Comparison of ENCODE assay signal across 12 cellular contexts in genomic region chr4:112279882-112280315, GRCh38. TPM values are rescaled to one million over a fixed set of nuclear protein-coding genes. Genes with fewer than 3 reads are reported as not detected.
A peak's percentile ranks its signal among the peaks of the same experiment; 100 is the strongest.
DNase-seq lines count a peak whose midpoint lies in the region; ATAC-seq and TF ChIP-seq lines count a peak whose summit lies in the region.
"Had no signal": no experiment of that assay in that cellular context is flagged by ENCODE, and none has a peak within 500 bp of the region (broad histone marks: within the 10 kb centered on the region; RNA-seq: fewer than 3 reads in every experiment).

No MANE protein-coding gene starts in this region.

- no peak overlapping the region for H3K9ac ChIP-seq in endodermal cell (ENCODE audit: extremely low read depth, low read length, poor library complexity, severe bottlenecking)

- TF ChIP-seq EP300 in ovary (IDR thresholded peaks at IDR 0.05) = no peak

- H3K4me1 Mint-ChIP-seq in CD8-positive, alpha-beta T cell (ENCODE audit: low read depth) = peaks cover 65% of the 10 kb centered on the region
- H3K4me1 Mint-ChIP-seq in endodermal cell = peaks cover 7% of the 10 kb centered on the region

- no peaks in the 10 kb centered on the region for H3K27me3 Mint-ChIP-seq in CD8-positive, alpha-beta T cell (ENCODE audit: low read depth)
- H3K27me3 Mint-ChIP-seq in endodermal cell (ENCODE audit: insufficient read depth) = peaks cover 9% of the 10 kb centered on the region

- H3K4me1 ChIP-seq in CD8-positive, alpha-beta T cell (ENCODE audit: insufficient read depth, low read length) = peaks cover 9% of the 10 kb centered on the region
- H3K4me1 ChIP-seq in esophagus (ENCODE audit: control insufficient read depth in 2 of 2, insufficient read depth in 2 of 2, low read length in 1 of 2) = peaks cover 0 to 2% of the 10 kb centered on the region in 2 donors
- H3K4me1 ChIP-seq in endodermal cell (ENCODE audit: control insufficient read depth, insufficient read depth, low read length) = no peaks in the 10 kb centered on the region
- peaks cover 4% of the 10 kb centered on the region for H3K4me1 ChIP-seq in ovary (ENCODE audit: insufficient read depth)

- 68% methylated on average over 7 of the region's 7 CpGs for WGBS in esophagus, 2 donors
- 95 to 100% methylated on average over 1 to 7 of the region's 7 CpGs for WGBS in endodermal cell (ENCODE audit: insufficient coverage in 1 of 2, insufficient read length in 1 of 2), 2 experiments
- WGBS in ovary, 3 donors = 86 to 90% (median 88%) methylated on average over 7 of the region's 7 CpGs

- CTCF ChIA-PET in CD8-positive, alpha-beta T cell (lab: Charles Lee) = interaction anchor here (1.0 kb wide), 1 partner anchor 41 kb away, joined by 3 read pairs; no protein-coding TSS in a partner anchor

- H3K9me3 ChIP-seq in CD8-positive, alpha-beta T cell (ENCODE audit: low read length) = no peaks in the 10 kb centered on the region
- H3K9me3 ChIP-seq in esophagus (ENCODE audit: control insufficient read depth in 2 of 2, insufficient read depth in 1 of 2, low read depth in 1 of 2, low read length in 1 of 2) = no peaks in the 10 kb centered on the region
- no peaks in the 10 kb centered on the region for H3K9me3 ChIP-seq in endodermal cell (ENCODE audit: control insufficient read depth, low read length)
- no peaks in the 10 kb centered on the region for H3K9me3 ChIP-seq in ovary
- H3K9me3 ChIP-seq: Caco-2 had no signal

- intact Hi-C loops in CD8-positive, alpha-beta T cell (cut with DNase I, micrococcal nuclease) = no loop called here
- intact Hi-C loops in ovary (cut with DNase I) = no loop called here

- TF ChIP-seq CTCF in CD8-positive, alpha-beta T cell (IDR thresholded peaks at IDR 0.05) = no peak
- TF ChIP-seq CTCF in endodermal cell (conservative IDR thresholded peaks at IDR 0.05) (no peak), ovary (IDR thresholded peaks at IDR 0.05) (no peak)

- TF ChIP-seq POLR2A in ovary (IDR thresholded peaks at IDR 0.05) = no peak

- H3K4me3 Mint-ChIP-seq in CD8-positive, alpha-beta T cell = no peak overlapping the region
- no peak overlapping the region for H3K4me3 Mint-ChIP-seq in endodermal cell
- H3K4me3 Mint-ChIP-seq: WTC11 had no signal

- H3K9me3 Mint-ChIP-seq in CD8-positive, alpha-beta T cell = peaks cover 5% of the 10 kb centered on the region
- peaks cover 4% of the 10 kb centered on the region for H3K9me3 Mint-ChIP-seq in endodermal cell

- H3K36me3 Mint-ChIP-seq in CD8-positive, alpha-beta T cell = peaks cover 35% of the 10 kb centered on the region
- H3K36me3 Mint-ChIP-seq in endodermal cell (ENCODE audit: low read depth) = peaks cover 7% of the 10 kb centered on the region

- peak overlapping the region; percentile 83 for H3K27ac Mint-ChIP-seq in CD8-positive, alpha-beta T cell
- H3K27ac Mint-ChIP-seq in endodermal cell = no peak overlapping the region
- H3K27ac Mint-ChIP-seq: WTC11 had no signal

- H3K4me3 ChIP-seq in CD8-positive, alpha-beta T cell (ENCODE audit: low read depth, low read length) = no peak overlapping the region
- H3K4me3 ChIP-seq in esophagus (ENCODE audit: low read depth in 1 of 2, low read length in 2 of 2) = no peak overlapping the region
- H3K4me3 ChIP-seq in endodermal cell (ENCODE audit: low read length) = no peak overlapping the region
- no peak overlapping the region for H3K4me3 ChIP-seq in ovary

- DNase-seq in CD8-positive, alpha-beta T cell = no peak
- DNase-seq in endodermal cell (no peak), ovary (no peak), HPDE6-E6E7 (ENCODE audit: extremely low spot score) (no peak)
- DNase-seq: Caco-2, cerebellar nuclear complex, kidney had no signal

- no peaks in the 10 kb centered on the region for H3K36me3 ChIP-seq in CD8-positive, alpha-beta T cell (ENCODE audit: insufficient read depth, low read length)
- H3K36me3 ChIP-seq in esophagus (ENCODE audit: control insufficient read depth in 2 of 2, insufficient read depth in 2 of 2, low read length in 1 of 2) = no peaks in the 10 kb centered on the region
- no peaks in the 10 kb centered on the region for H3K36me3 ChIP-seq in endodermal cell (ENCODE audit: control insufficient read depth, insufficient read depth, low read length)
- no peaks in the 10 kb centered on the region for H3K36me3 ChIP-seq in ovary

- no peak overlapping the region for H3K27ac ChIP-seq in CD8-positive, alpha-beta T cell (ENCODE audit: low read depth, low read length)
- H3K27ac ChIP-seq in esophagus (ENCODE audit: low read depth in 2 of 2, low read length in 1 of 2) (peak overlapping the region; percentile 37 to 57), endodermal cell (ENCODE audit: low read depth, low read length) (no peak overlapping the region), ovary (no peak overlapping the region)

- POLR2A ChIA-PET in CD8-positive, alpha-beta T cell (lab: Charles Lee) = interaction anchor here (1.7 kb wide), 1 partner anchor 7 kb away, joined by 4 read pairs; no protein-coding TSS in a partner anchor

- ATAC-seq in CD8-positive, alpha-beta T cell = no peak
- peak; percentile 34 for ATAC-seq in GM19455 (IDR thresholded peaks at IDR 0.05; ENCODE audit: unreplicated experiment)
- ATAC-seq in HG03521 (IDR thresholded peaks at IDR 0.05; ENCODE audit: unreplicated experiment) = peak; percentile 11
- no peak for ATAC-seq in GM21381 (IDR thresholded peaks at IDR 0.05; ENCODE audit: unreplicated experiment)
- ATAC-seq: WTC11 had no signal

- no peaks in the 10 kb centered on the region for H3K27me3 ChIP-seq in CD8-positive, alpha-beta T cell (ENCODE audit: insufficient read depth, low read length)
- no peaks in the 10 kb centered on the region for H3K27me3 ChIP-seq in esophagus (ENCODE audit: control insufficient read depth in 1 of 2, insufficient read depth in 2 of 2, low read length in 2 of 2)
- H3K27me3 ChIP-seq in endodermal cell (ENCODE audit: control insufficient read depth, insufficient read depth, low read length, poor library complexity, severe bottlenecking) = peaks cover 7% of the 10 kb centered on the region
- H3K27me3 ChIP-seq in ovary = no peaks in the 10 kb centered on the region

RNA-seq across cellular contexts. Expression of gene TIFA, which starts 5.8 kb away (rescaled TPM):
- total RNA-seq in CD8-positive, alpha-beta T cell = 10 to 100 TPM; 12.3 to 16.1 TPM
- 1 to 10 TPM; 6.5 to 9.8 TPM for polyA plus RNA-seq in esophagus
- 1 to 10 TPM; 4.2 to 6.2 TPM for total RNA-seq in endodermal cell
- polyA plus RNA-seq in endodermal cell (2013, experiment 1 of 2) = 7.9 TPM
- polyA plus RNA-seq in endodermal cell (2013, experiment 2 of 2) = 6.5 TPM
- total RNA-seq in ovary = 10 to 100 TPM in 6 of 7 donors, 1 to 10 TPM in 1; 10.0 to 25.6 (median 13.2) TPM
- polyA plus RNA-seq in ovary = 10 to 100 TPM; 12.8 to 13.9 TPM

RNA-seq across cellular contexts. Expression of gene ALPK1, which starts 17.3 kb away (rescaled TPM):
- 1 to 10 TPM; 6.5 to 7.0 TPM for total RNA-seq in CD8-positive, alpha-beta T cell
- polyA plus RNA-seq in esophagus = 1 to 10 TPM; 4.2 to 6.3 TPM
- under 1 TPM; 0.24 to 0.44 TPM for total RNA-seq in endodermal cell
- polyA plus RNA-seq in endodermal cell (2013, experiment 1 of 2) = 0.96 TPM
- 1.1 TPM for polyA plus RNA-seq in endodermal cell (2013, experiment 2 of 2)
- 10 to 100 TPM; 14.0 to 33.6 (median 23.9) TPM for total RNA-seq in ovary
- 10 to 100 TPM in 1 of 2 donors, 1 to 10 TPM in 1; 6.8 to 14.3 TPM for polyA plus RNA-seq in ovary

RNA-seq across cellular contexts. Expression of gene AP1AR, which starts 48.3 kb away (rescaled TPM):
- 1 to 10 TPM; 3.8 to 5.2 TPM for total RNA-seq in CD8-positive, alpha-beta T cell
- polyA plus RNA-seq in esophagus (10 to 100 TPM in 1 of 2 donors, 1 to 10 TPM in 1; 8.3 to 10.3 TPM), ovary (10 to 100 TPM in 1 of 2 donors, 1 to 10 TPM in 1; 9.1 to 12.1 TPM)
- total RNA-seq in endodermal cell (10 to 100 TPM; 22.7 to 24.8 TPM), ovary (10 to 100 TPM; 16.5 to 27.0 (median 19.9) TPM)
- polyA plus RNA-seq in endodermal cell (2013, experiment 1 of 2) = 22.4 TPM
- polyA plus RNA-seq in endodermal cell (2013, experiment 2 of 2) = 21.7 TPM

Comparison
In these comparisons a context has a peak if more than half of its experiments do, and no peak if none do; other contexts are left out.
1. ATAC-seq: peak in GM19455 (single experiment) and HG03521 (single experiment); none in CD8-positive, alpha-beta T cell (single experiment) and GM21381 (single experiment).
2. H3K27ac ChIP-seq: peak in esophagus (2 of 2); none in CD8-positive, alpha-beta T cell (single experiment), endodermal cell (single experiment) and ovary (0 of 2).
3. RNA of gene ALPK1, which starts 17.3 kb away (total RNA-seq): 14.0 to 33.6 TPM in ovary and 6.5 to 7.0 TPM in CD8-positive, alpha-beta T cell; 0.24 to 0.44 TPM in endodermal cell; every median in the first group is over 4 times any median in the second.